ENCODE assay signal across 1 cellular context in genomic region chr1:64171797-64172281, GRCh38.
TF ChIP-seq lines count a peak whose summit lies in the region.

No MANE protein-coding gene starts in this region.

TF ChIP-seq in HepG2, 621 proteins besides CTCF, POLR2A, EP300 and RAD21 (continued from another document):
- TF ChIP-seq, protein P1, sequence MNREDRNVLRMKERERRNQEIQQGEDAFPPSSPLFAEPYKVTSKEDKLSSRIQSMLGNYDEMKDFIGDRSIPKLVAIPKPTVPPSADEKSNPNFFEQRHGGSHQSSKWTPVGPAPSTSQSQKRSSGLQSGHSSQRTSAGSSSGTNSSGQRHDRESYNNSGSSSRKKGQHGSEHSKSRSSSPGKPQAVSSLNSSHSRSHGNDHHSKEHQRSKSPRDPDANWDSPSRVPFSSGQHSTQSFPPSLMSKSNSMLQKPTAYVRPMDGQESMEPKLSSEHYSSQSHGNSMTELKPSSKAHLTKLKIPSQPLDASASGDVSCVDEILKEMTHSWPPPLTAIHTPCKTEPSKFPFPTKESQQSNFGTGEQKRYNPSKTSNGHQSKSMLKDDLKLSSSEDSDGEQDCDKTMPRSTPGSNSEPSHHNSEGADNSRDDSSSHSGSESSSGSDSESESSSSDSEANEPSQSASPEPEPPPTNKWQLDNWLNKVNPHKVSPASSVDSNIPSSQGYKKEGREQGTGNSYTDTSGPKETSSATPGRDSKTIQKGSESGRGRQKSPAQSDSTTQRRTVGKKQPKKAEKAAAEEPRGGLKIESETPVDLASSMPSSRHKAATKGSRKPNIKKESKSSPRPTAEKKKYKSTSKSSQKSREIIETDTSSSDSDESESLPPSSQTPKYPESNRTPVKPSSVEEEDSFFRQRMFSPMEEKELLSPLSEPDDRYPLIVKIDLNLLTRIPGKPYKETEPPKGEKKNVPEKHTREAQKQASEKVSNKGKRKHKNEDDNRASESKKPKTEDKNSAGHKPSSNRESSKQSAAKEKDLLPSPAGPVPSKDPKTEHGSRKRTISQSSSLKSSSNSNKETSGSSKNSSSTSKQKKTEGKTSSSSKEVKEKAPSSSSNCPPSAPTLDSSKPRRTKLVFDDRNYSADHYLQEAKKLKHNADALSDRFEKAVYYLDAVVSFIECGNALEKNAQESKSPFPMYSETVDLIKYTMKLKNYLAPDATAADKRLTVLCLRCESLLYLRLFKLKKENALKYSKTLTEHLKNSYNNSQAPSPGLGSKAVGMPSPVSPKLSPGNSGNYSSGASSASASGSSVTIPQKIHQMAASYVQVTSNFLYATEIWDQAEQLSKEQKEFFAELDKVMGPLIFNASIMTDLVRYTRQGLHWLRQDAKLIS (CRISPR knock-in tag; IDR thresholded peaks at IDR 0.05): no peak
- TF ChIP-seq ZSCAN30 (CRISPR knock-in tag; IDR thresholded peaks at IDR 0.05) (no peak), ZNF274 (CRISPR knock-in tag; IDR thresholded peaks at IDR 0.05) (no peak), ZNF383 (CRISPR knock-in tag; IDR thresholded peaks at IDR 0.05; ENCODE audit: borderline replicate concordance) (no peak), ZNF660 (CRISPR knock-in tag; IDR thresholded peaks at IDR 0.05; ENCODE audit: borderline replicate concordance, low read depth) (no peak), SNAPC2 (CRISPR knock-in tag; IDR thresholded peaks at IDR 0.05) (no peak), TARDBP (CRISPR knock-in tag; IDR thresholded peaks at IDR 0.05) (no peak)
TF ChIP-seq in HepG2: peak in this region for 0.
